In genomic region chr16:12677472-12677871, GRCh38 we compare ENCODE assay signal across 27 cellular contexts.
A peak's percentile ranks its signal among the peaks of the same experiment; 100 is the strongest.
DNase-seq lines count a peak whose midpoint lies in the region; ATAC-seq and TF ChIP-seq lines count a peak whose summit lies in the region.
"Had no signal": no experiment of that assay in that cellular context is flagged by ENCODE, and none has a peak within 500 bp of the region (broad histone marks: within the 10 kb centered on the region; RNA-seq: fewer than 3 reads in every experiment).

No MANE protein-coding gene starts in this region.

- H3K4me3 Mint-ChIP-seq in activated CD4-positive, alpha-beta T cell treated with anti-CD3 and anti-CD28 coated beads, Interleukin-2, amount 10 ng/mL, durations not matched to agents 7 days and 5 days: no peak overlapping the region
- peak overlapping the region; percentile 47 for H3K4me3 Mint-ChIP-seq in activated naive CD8-positive, alpha-beta T cell treated with anti-CD3 and anti-CD28 coated beads, Interleukin-2, amount 10 ng/mL, durations not matched to agents 7 days and 5 days
- H3K4me3 Mint-ChIP-seq: natural killer cell treated with Interleukin-12 subunit alpha and Interleukin-12 subunit beta and Interleukin-15 and Interleukin-18, amount 100 ng/mL, for 72 hours; stimulated activated memory B cell treated with anti-CD40 and anti-IgM and Interleukin-4, amounts not matched to agents 10 μg/mL and 1 μg/mL and 100 μg/mL, for 72 hours had no signal

- H3K9me3 Mint-ChIP-seq in activated CD4-positive, alpha-beta T cell treated with anti-CD3 and anti-CD28 coated beads, Interleukin-2, amount 10 ng/mL, durations not matched to agents 7 days and 5 days: no peaks in the 10 kb centered on the region
- peaks cover 4% of the 10 kb centered on the region for H3K9me3 Mint-ChIP-seq in activated naive CD8-positive, alpha-beta T cell treated with anti-CD3 and anti-CD28 coated beads, Interleukin-2, amount 10 ng/mL, durations not matched to agents 7 days and 5 days
- H3K9me3 Mint-ChIP-seq: natural killer cell treated with Interleukin-12 subunit alpha and Interleukin-12 subunit beta and Interleukin-15 and Interleukin-18, amount 100 ng/mL, for 72 hours had no signal

- H3K27ac Mint-ChIP-seq in activated CD4-positive, alpha-beta T cell treated with anti-CD3 and anti-CD28 coated beads, Interleukin-2, amount 10 ng/mL, durations not matched to agents 7 days and 5 days: peak overlapping the region; percentile 37
- H3K27ac Mint-ChIP-seq in activated naive CD8-positive, alpha-beta T cell treated with anti-CD3 and anti-CD28 coated beads, Interleukin-2, amount 10 ng/mL, durations not matched to agents 7 days and 5 days: peak overlapping the region; percentile 70
- H3K27ac Mint-ChIP-seq: natural killer cell treated with Interleukin-12 subunit alpha and Interleukin-12 subunit beta and Interleukin-15 and Interleukin-18, amount 100 ng/mL, for 72 hours; stimulated activated memory B cell treated with anti-CD40 and anti-IgM and Interleukin-4, amounts not matched to agents 10 μg/mL and 1 μg/mL and 100 μg/mL, for 72 hours had no signal

- peak; percentile 31 for DNase-seq in activated CD4-positive, alpha-beta T cell treated with anti-CD3 and anti-CD28 coated beads, Interleukin-2, amount 10 ng/mL, durations not matched to agents 7 days and 5 days
- DNase-seq in activated CD4-positive, alpha-beta T cell treated with anti-CD3 and anti-CD28 coated beads for 48 hours: no peak
- peak; percentile 16 for DNase-seq in CD1c-positive myeloid dendritic cell (ENCODE audit: extremely low spot score)
- DNase-seq in NAMALWA (ENCODE audit: low spot score): peak; percentile 3
- DNase-seq in activated naive CD8-positive, alpha-beta T cell treated with anti-CD3 and anti-CD28 coated beads, Interleukin-2, amount 10 ng/mL, durations not matched to agents 7 days and 5 days: no peak
- no peak for DNase-seq in activated CD8-positive, alpha-beta memory T cell treated with anti-CD3 and anti-CD28 coated beads, Interleukin-2, amount 50 U/mL, for 4 hours
- no peak for DNase-seq in WERI-Rb-1
- DNase-seq: activated CD4-positive, CD25-positive, alpha-beta regulatory T cell treated with anti-CD3 and anti-CD28 coated beads, Interleukin-2, amount 50 U/mL, for 72 hours; activated naive CD4-positive, alpha-beta T cell; central memory CD4-positive, alpha-beta T cell; dermis blood vessel endothelial cell; HCEC 1CT; islet precursor cell; NCI-H1417 treated with DMSO at 0.1 percent for 48 hours; NCI-H446; PC-9; retina; SIG-M5; stimulated activated CD4-positive, alpha-beta T cell treated with anti-CD3 and anti-CD28 coated beads, Interleukin-2, amount 100 ng/mL, for 24 hours; testis; uterus had no signal

- no peak overlapping the region for H3K27ac ChIP-seq in WERI-Rb-1
- H3K27ac ChIP-seq: A549, ascending aorta, PC-9, testis, uterus had no signal

- H3K9me3 ChIP-seq in WERI-Rb-1 (ENCODE audit: severe bottlenecking): no peaks in the 10 kb centered on the region
- H3K9me3 ChIP-seq: A549, testis, uterus had no signal

- ATAC-seq in activated naive CD8-positive, alpha-beta T cell treated with anti-CD3 and anti-CD28 coated beads, Interleukin-2, amount 10 ng/mL, durations not matched to agents 7 days and 5 days (ENCODE audit: low read depth): peak; percentile 77
- no peak for ATAC-seq in GM18868 (IDR thresholded peaks at IDR 0.05; ENCODE audit: unreplicated experiment)
- ATAC-seq: A549; natural killer cell treated with Interleukin-12 subunit alpha and Interleukin-12 subunit beta and Interleukin-15 and Interleukin-18, amount 100 ng/mL, for 72 hours; stimulated activated memory B cell treated with anti-CD40 and anti-IgM and Interleukin-4, amounts not matched to agents 10 μg/mL and 1 μg/mL and 100 μg/mL, for 72 hours had no signal

- H3K27me3 Mint-ChIP-seq in activated CD4-positive, alpha-beta T cell treated with anti-CD3 and anti-CD28 coated beads, Interleukin-2, amount 10 ng/mL, durations not matched to agents 7 days and 5 days: peaks cover 2% of the 10 kb centered on the region
- H3K27me3 Mint-ChIP-seq in activated naive CD8-positive, alpha-beta T cell treated with anti-CD3 and anti-CD28 coated beads, Interleukin-2, amount 10 ng/mL, durations not matched to agents 7 days and 5 days: no peaks in the 10 kb centered on the region
- H3K27me3 Mint-ChIP-seq: natural killer cell treated with Interleukin-12 subunit alpha and Interleukin-12 subunit beta and Interleukin-15 and Interleukin-18, amount 100 ng/mL, for 72 hours; stimulated activated memory B cell treated with anti-CD40 and anti-IgM and Interleukin-4, amounts not matched to agents 10 μg/mL and 1 μg/mL and 100 μg/mL, for 72 hours had no signal

- TF ChIP-seq CTCF in WERI-Rb-1 (IDR thresholded peaks at IDR 0.05; ENCODE audit: low read depth, low read length): no peak

- no peaks in the 10 kb centered on the region for H3K27me3 ChIP-seq in WERI-Rb-1 (ENCODE audit: insufficient read depth, low read depth, severe bottlenecking)
- H3K27me3 ChIP-seq: ascending aorta, testis, uterus had no signal

- no peaks in the 10 kb centered on the region for H3K36me3 ChIP-seq in WERI-Rb-1
- H3K36me3 ChIP-seq: uterus had no signal

- peaks cover 4% of the 10 kb centered on the region for H3K36me3 Mint-ChIP-seq in activated CD4-positive, alpha-beta T cell treated with anti-CD3 and anti-CD28 coated beads, Interleukin-2, amount 10 ng/mL, durations not matched to agents 7 days and 5 days (ENCODE audit: low read depth)
- H3K36me3 Mint-ChIP-seq in activated naive CD8-positive, alpha-beta T cell treated with anti-CD3 and anti-CD28 coated beads, Interleukin-2, amount 10 ng/mL, durations not matched to agents 7 days and 5 days: peaks cover 9% of the 10 kb centered on the region
- H3K36me3 Mint-ChIP-seq: natural killer cell treated with Interleukin-12 subunit alpha and Interleukin-12 subunit beta and Interleukin-15 and Interleukin-18, amount 100 ng/mL, for 72 hours had no signal

- POLR2A ChIA-PET in activated CD4-positive, alpha-beta T cell treated with anti-CD3 and anti-CD28 coated beads, Interleukin-2, amount 10 ng/mL, durations not matched to agents 7 days and 5 days (lab: Charles Lee): no interaction called here
- POLR2A ChIA-PET in activated naive CD8-positive, alpha-beta T cell treated with anti-CD3 and anti-CD28 coated beads, Interleukin-2, amount 10 ng/mL, durations not matched to agents 7 days and 5 days (lab: Charles Lee): no interaction called here

- CTCF ChIA-PET in activated CD4-positive, alpha-beta T cell treated with anti-CD3 and anti-CD28 coated beads, Interleukin-2, amount 10 ng/mL, durations not matched to agents 7 days and 5 days (lab: Charles Lee): no interaction called here

- H3K4me1 Mint-ChIP-seq in activated CD4-positive, alpha-beta T cell treated with anti-CD3 and anti-CD28 coated beads, Interleukin-2, amount 10 ng/mL, durations not matched to agents 7 days and 5 days: peaks cover 20% of the 10 kb centered on the region
- peaks cover 16% of the 10 kb centered on the region for H3K4me1 Mint-ChIP-seq in activated naive CD8-positive, alpha-beta T cell treated with anti-CD3 and anti-CD28 coated beads, Interleukin-2, amount 10 ng/mL, durations not matched to agents 7 days and 5 days

- H3K4me3 ChIP-seq in WERI-Rb-1 (ENCODE audit: low read depth, low read length): no peak overlapping the region
- H3K4me3 ChIP-seq: A549, ascending aorta, PC-9, smooth muscle cell, testis, uterus had no signal

Comparison
In these comparisons a context has a peak if more than half of its experiments do, and no peak if none do; other contexts are left out.
1. DNase-seq: peak in activated CD4-positive, alpha-beta T cell treated with anti-CD3 and anti-CD28 coated beads, Interleukin-2, amount 10 ng/mL, durations not matched to agents 7 days and 5 days (single experiment), CD1c-positive myeloid dendritic cell (single experiment) and NAMALWA (single experiment); none in activated CD4-positive, alpha-beta T cell treated with anti-CD3 and anti-CD28 coated beads for 48 hours (single experiment), activated naive CD8-positive, alpha-beta T cell treated with anti-CD3 and anti-CD28 coated beads, Interleukin-2, amount 10 ng/mL, durations not matched to agents 7 days and 5 days (single experiment), activated CD8-positive, alpha-beta memory T cell treated with anti-CD3 and anti-CD28 coated beads, Interleukin-2, amount 50 U/mL, for 4 hours (single experiment) and WERI-Rb-1 (single experiment).